13 cellular contexts compared by ENCODE assay signal in genomic region chr4:107922486-107923473, GRCh38. TPM values are rescaled to one million over a fixed set of nuclear protein-coding genes. Genes with fewer than 3 reads are reported as not detected.
DNase-seq lines count a peak whose midpoint lies in the region; ATAC-seq and TF ChIP-seq lines count a peak whose summit lies in the region.
"Had no signal": no experiment of that assay in that cellular context is flagged by ENCODE, and none has a peak within 500 bp of the region (broad histone marks: within the 10 kb centered on the region; RNA-seq: fewer than 3 reads in every experiment).

No MANE protein-coding gene starts in this region.

- in situ Hi-C loops in mammary epithelial cell (cut with MboI; ENCODE audit: low sequenced_read_pairs in 2 of 2): no loop called here

- DNase-seq in mammary epithelial cell: peak; percentile 48
- DNase-seq in MCF 10A (ENCODE audit: unreplicated experiment): no peak
- peak; percentile 37 to 57 for DNase-seq in foreskin keratinocyte
- DNase-seq in activated naive CD4-positive, alpha-beta T cell treated with anti-CD3 and anti-CD28 coated beads for 36 hours: no peak
- no peak for DNase-seq in vagina (ENCODE audit: extremely low spot score in 2 of 2)
- no peak for DNase-seq in C1 segment of cervical spinal cord (lab: John Stamatoyannopoulos, UW)
- DNase-seq: Caco-2; CD8-positive, alpha-beta memory T cell; DND-41; GOT3; H9 had no signal

- POLR2A ChIA-PET in MCF 10A (lab: Yijun Ruan, JAX): interaction anchor here (0.8 to 1.0 kb wide), 3 partner anchors 26 to 165 kb away, joined by 3 to 5 read pairs (median 4); no protein-coding TSS in a partner anchor

- H3K27ac ChIP-seq in mammary epithelial cell (ENCODE audit: insufficient read depth, low read depth, low read length): no peak overlapping the region
- no peak overlapping the region for H3K27ac ChIP-seq in foreskin keratinocyte
- peak overlapping the region; percentile 46 to 70 for H3K27ac ChIP-seq in liver (ENCODE audit: low read depth in 1 of 2, low read length in 2 of 2)
- H3K27ac ChIP-seq in vagina: no peak overlapping the region
- H3K27ac ChIP-seq: 22Rv1 had no signal

- H4K20me1 ChIP-seq in mammary epithelial cell (ENCODE audit: insufficient read depth, low read length): no peaks in the 10 kb centered on the region

- no peaks in the 10 kb centered on the region for H3K27me3 ChIP-seq in mammary epithelial cell (ENCODE audit: insufficient read depth, low read length)
- no peaks in the 10 kb centered on the region for H3K27me3 ChIP-seq in foreskin keratinocyte
- no peaks in the 10 kb centered on the region for H3K27me3 ChIP-seq in liver (ENCODE audit: control insufficient read depth in 4 of 4, insufficient read depth in 4 of 4, low read length in 3 of 4)
- no peaks in the 10 kb centered on the region for H3K27me3 ChIP-seq in vagina

- H3K79me2 ChIP-seq in mammary epithelial cell (ENCODE audit: insufficient read depth, low read length): no peaks in the 10 kb centered on the region

- H3K9me3 ChIP-seq in mammary epithelial cell (replicated peaks; ENCODE audit: insufficient read depth, low read length): no peaks in the 10 kb centered on the region
- H3K9me3 ChIP-seq in liver (ENCODE audit: control insufficient read depth in 4 of 4, low read length in 3 of 4): peaks cover 0 to 5% (median 0%) of the 10 kb centered on the region in 4 donors
- H3K9me3 ChIP-seq in vagina: peaks cover 7% of the 10 kb centered on the region

- peak in 1 of 2 donors; percentile 6 for TF ChIP-seq RAD21 in liver (IDR thresholded peaks at IDR 0.05)

- H3K4me1 ChIP-seq in mammary epithelial cell (ENCODE audit: insufficient read depth, low read length) (no peaks in the 10 kb centered on the region), foreskin keratinocyte (no peaks in the 10 kb centered on the region), liver (ENCODE audit: control insufficient read depth in 4 of 4, insufficient read depth in 4 of 4, low read length in 3 of 4) (peaks cover 0 to 9% (median 4%) of the 10 kb centered on the region in 4 donors), vagina (no peaks in the 10 kb centered on the region)
- H3K4me1 ChIP-seq: Caco-2 had no signal

- dilution Hi-C loops in mammary epithelial cell (cut with HindIII; ENCODE audit: low sequenced_read_pairs): loop anchor here (25.0 kb wide), 1 partner anchor 160 kb away; no protein-coding TSS in a partner anchor

- no TSS peak for BruUV-seq in mammary epithelial cell (replicated peaks; lab: Mats Ljungman, UMichigan)
- BruUV-seq in MCF 10A (replicated peaks; lab: Mats Ljungman, UMichigan): no TSS peak

- H3K36me3 ChIP-seq in mammary epithelial cell (ENCODE audit: insufficient read depth, low read length) (no peaks in the 10 kb centered on the region), liver (ENCODE audit: control insufficient read depth in 4 of 4, insufficient read depth in 3 of 4, low read depth in 1 of 4, low read length in 3 of 4) (no peaks in the 10 kb centered on the region), vagina (no peaks in the 10 kb centered on the region)

- CTCF ChIA-PET in mammary epithelial cell (lab: Charles Lee; ENCODE audit: low non-redundant PET) (no interaction called here), MCF 10A (lab: Yijun Ruan, JAX) (interaction anchor here (1.0 to 2.1 kb wide), 4 partner anchors 10 to 185 kb away, joined by 4 to 9 read pairs (median 4); no protein-coding TSS in a partner anchor)
- CTCF ChIA-PET in activated naive CD4-positive, alpha-beta T cell treated with anti-CD3 and anti-CD28 coated beads for 36 hours (lab: Charles Lee): interaction anchor here (1.2 to 2.0 kb wide), 2 partner anchors 10 to 165 kb away, joined by 3 to 7 read pairs; no protein-coding TSS in a partner anchor

- peaks cover 7% of the 10 kb centered on the region for H3K9me3 Mint-ChIP-seq in MCF 10A (ENCODE audit: unreplicated experiment)
- H3K9me3 Mint-ChIP-seq in activated naive CD4-positive, alpha-beta T cell treated with anti-CD3 and anti-CD28 coated beads for 36 hours: peaks cover 7% of the 10 kb centered on the region

- TF ChIP-seq CTCF in mammary epithelial cell (conservative IDR thresholded peaks at IDR 0.05 in 1 of 2, IDR thresholded peaks at IDR 0.05 in 1 of 2; ENCODE audit: extremely low read depth in 1 of 2, insufficient read depth in 1 of 2, low read depth in 1 of 2, low read length in 2 of 2): no peak
- no peak for TF ChIP-seq CTCF in MCF 10A (IDR thresholded peaks at IDR 0.05; ENCODE audit: unreplicated experiment)
- no peak for TF ChIP-seq CTCF in foreskin keratinocyte (conservative IDR thresholded peaks at IDR 0.05)
- no peak for TF ChIP-seq CTCF in liver (IDR thresholded peaks at IDR 0.05; ENCODE audit: low read depth, low read length, missing input control)
- no peak for TF ChIP-seq CTCF in vagina (IDR thresholded peaks at IDR 0.05)

- no peak overlapping the region for H2AFZ ChIP-seq in mammary epithelial cell (ENCODE audit: low read depth, low read length)

- no peak overlapping the region for H3K27ac Mint-ChIP-seq in MCF 10A (ENCODE audit: low read depth, unreplicated experiment)
- H3K27ac Mint-ChIP-seq in activated naive CD4-positive, alpha-beta T cell treated with anti-CD3 and anti-CD28 coated beads for 36 hours: no peak overlapping the region
- H3K27ac Mint-ChIP-seq: CD8-positive, alpha-beta memory T cell; H9 had no signal

- no peak for TF ChIP-seq POLR2A in vagina (IDR thresholded peaks at IDR 0.05)

- H3K36me3 Mint-ChIP-seq in MCF 10A (ENCODE audit: insufficient read depth, unreplicated experiment): peaks cover 15% of the 10 kb centered on the region
- peaks cover 4% of the 10 kb centered on the region for H3K36me3 Mint-ChIP-seq in activated naive CD4-positive, alpha-beta T cell treated with anti-CD3 and anti-CD28 coated beads for 36 hours (ENCODE audit: low read depth)
- H3K36me3 Mint-ChIP-seq: CD8-positive, alpha-beta memory T cell had no signal

- peak; percentile 71 for ATAC-seq in foreskin keratinocyte

- no peak overlapping the region for H3K4me2 ChIP-seq in mammary epithelial cell (ENCODE audit: insufficient read depth, low read depth, low read length)

- no peak overlapping the region for H3K4me3 ChIP-seq in mammary epithelial cell (replicated peaks in 1 of 3; ENCODE audit: insufficient read depth in 1 of 3, low read depth in 2 of 3, low read length in 3 of 3)
- H3K4me3 ChIP-seq in liver (ENCODE audit: low read depth in 1 of 3, low read length in 3 of 3): no peak overlapping the region
- H3K4me3 ChIP-seq in vagina: no peak overlapping the region

- H3K9ac ChIP-seq in mammary epithelial cell (ENCODE audit: insufficient read depth, low read length) (no peak overlapping the region), liver (ENCODE audit: low read depth in 1 of 2, low read length in 2 of 2) (no peak overlapping the region)

- H3K27me3 Mint-ChIP-seq in MCF 10A (ENCODE audit: insufficient read depth, unreplicated experiment): no peaks in the 10 kb centered on the region
- H3K27me3 Mint-ChIP-seq in activated naive CD4-positive, alpha-beta T cell treated with anti-CD3 and anti-CD28 coated beads for 36 hours (ENCODE audit: low read depth): peaks cover 8% of the 10 kb centered on the region

- 72% methylated on average over 4 of the region's 4 CpGs for WGBS in mammary epithelial cell (ENCODE audit: low coverage, missing lambda C conversion rate)
- WGBS in liver: 45% methylated on average over 4 of the region's 4 CpGs

- intact Hi-C loops in mammary epithelial cell (cut with micrococcal nuclease): no loop called here
- intact Hi-C loops in MCF 10A (cut with micrococcal nuclease): no loop called here
- intact Hi-C loops in activated naive CD4-positive, alpha-beta T cell treated with anti-CD3 and anti-CD28 coated beads for 36 hours (cut with micrococcal nuclease): loop anchor here (1.0 kb wide), 1 partner anchor 25 kb away; no protein-coding TSS in a partner anchor
- intact Hi-C loops in vagina (cut with DNase I): no loop called here

- H3K4me3 Mint-ChIP-seq in MCF 10A (ENCODE audit: unreplicated experiment): no peak overlapping the region
- H3K4me3 Mint-ChIP-seq in activated naive CD4-positive, alpha-beta T cell treated with anti-CD3 and anti-CD28 coated beads for 36 hours: no peak overlapping the region
- H3K4me3 Mint-ChIP-seq: CD8-positive, alpha-beta memory T cell; H9 had no signal

- no peaks in the 10 kb centered on the region for H3K4me1 Mint-ChIP-seq in MCF 10A (ENCODE audit: insufficient read depth, unreplicated experiment)
- H3K4me1 Mint-ChIP-seq in activated naive CD4-positive, alpha-beta T cell treated with anti-CD3 and anti-CD28 coated beads for 36 hours (ENCODE audit: low read depth): no peaks in the 10 kb centered on the region
- H3K4me1 Mint-ChIP-seq: CD8-positive, alpha-beta memory T cell; H9 had no signal

TF ChIP-seq in liver, 16 proteins besides CTCF, POLR2A, EP300 and RAD21 (continues in another document):
- TF ChIP-seq HNF4G (IDR thresholded peaks at IDR 0.05) (no peak), TAF1 (conservative IDR thresholded peaks at IDR 0.05) (no peak), ZBTB33 (IDR thresholded peaks at IDR 0.05) (no peak), FOXA1 (IDR thresholded peaks at IDR 0.05) (no peak)

RNA-seq across cellular contexts. Expression of gene CYP2U1, which starts 8.6 kb away (rescaled TPM):
- total RNA-seq in mammary epithelial cell (10 to 100 TPM in 1 of 2 donors, 1 to 10 TPM in 1; 7.5 to 30.7 TPM), MCF 10A (2022) (2.5 and 2.8 TPM in 2 replicates), foreskin keratinocyte (3.3 and 3.6 TPM in 2 replicates), liver (1 to 10 TPM; 2.0 to 4.9 TPM), vagina (19.6 TPM)
- polyA plus RNA-seq in mammary epithelial cell (2.8 TPM), foreskin keratinocyte (1.2 and 1.5 TPM in 2 replicates), liver (1 to 10 TPM; 2.8 to 3.5 TPM)
- 1.4 TPM for polyA minus RNA-seq in mammary epithelial cell
- total RNA-seq in activated naive CD4-positive, alpha-beta T cell treated with anti-CD3 and anti-CD28 coated beads for 36 hours: 1 to 10 TPM; 1.5 to 1.8 TPM

Comparison
In these comparisons a context has a peak if more than half of its experiments do, and no peak if none do; other contexts are left out.
1. DNase-seq: peak in mammary epithelial cell (single experiment) and foreskin keratinocyte (2 of 2); none in MCF 10A (single experiment), activated naive CD4-positive, alpha-beta T cell treated with anti-CD3 and anti-CD28 coated beads for 36 hours (single experiment), vagina (0 of 2) and C1 segment of cervical spinal cord (0 of 14).
2. H3K27ac ChIP-seq: peak in liver (2 of 2); none in mammary epithelial cell (single experiment), foreskin keratinocyte (single experiment) and vagina (single experiment).